ENCODE assay signal across 16 cellular contexts in the genomic region with DNA sequence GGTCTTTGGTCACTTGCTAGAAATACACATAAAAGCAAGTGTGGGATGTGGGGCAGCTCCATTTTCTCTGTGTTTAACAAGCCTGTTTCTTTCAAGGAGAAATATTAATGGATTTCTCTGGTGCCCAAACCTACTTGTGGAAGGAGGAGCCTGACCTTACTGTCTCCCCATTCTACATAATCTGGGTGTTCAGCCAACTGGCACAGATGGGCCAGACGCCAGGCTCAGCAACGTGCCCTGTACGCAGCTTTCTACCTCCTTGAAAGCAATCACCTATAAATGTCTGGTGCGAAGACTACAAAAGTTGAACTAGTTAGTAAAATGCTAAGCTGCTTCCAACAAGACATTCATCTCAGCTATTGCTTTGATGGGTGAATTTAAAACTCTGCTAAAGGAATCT. TPM values are rescaled to one million over a fixed set of nuclear protein-coding genes. Genes with fewer than 3 reads are reported as not detected.
DNase-seq lines count a peak whose midpoint lies in the region; ATAC-seq, FAIRE-seq and TF ChIP-seq lines count a peak whose summit lies in the region.
"Had no signal": no experiment of that assay in that cellular context is flagged by ENCODE, and none has a peak within 500 bp of the region (broad histone marks: within the 10 kb centered on the region; RNA-seq: fewer than 3 reads in every experiment).

No MANE protein-coding gene starts in this region.

- TF ChIP-seq CTCF in kidney (IDR thresholded peaks at IDR 0.05; ENCODE audit: borderline replicate concordance, extremely low read depth, insufficient read depth), result no peak

- H3K9ac ChIP-seq in kidney (ENCODE audit: low read length in 2 of 2), result peak overlapping the region in 1 of 2 donors; percentile 4

- no peak for FAIRE-seq in kidney (lab: Jason Lieb, UNC)
- FAIRE-seq: HepG2 had no signal

- DNase-seq in NCI-H82 (lab: John Stamatoyannopoulos, UW), result peak; percentile 35
- DNase-seq in NCI-H82 treated with DMSO at 0.1 percent for 48 hours (lab: John Stamatoyannopoulos, UW; ENCODE audit: unreplicated experiment), result no peak
- peak; percentile 28 for DNase-seq in NCI-H524 treated with DMSO at 0.1 percent for 48 hours (lab: John Stamatoyannopoulos, UW)
- no peak for DNase-seq in kidney
- no peak for DNase-seq in CD1c-positive myeloid dendritic cell (ENCODE audit: extremely low spot score)
- DNase-seq in central memory CD4-positive, alpha-beta T cell, result no peak
- DNase-seq: H9, MG63, NCI-H1417, NCI-H2081, Peyer's patch, Right ventricle myocardium superior had no signal

- no peak for ATAC-seq in GM18870 (IDR thresholded peaks at IDR 0.05; ENCODE audit: unreplicated experiment)
- ATAC-seq: HepG2 had no signal

- peaks cover 0 to 12% of the 10 kb centered on the region in 2 donors for H3K4me1 ChIP-seq in kidney (ENCODE audit: control insufficient read depth in 1 of 2, insufficient read depth in 1 of 2, low read depth in 1 of 2, low read length in 2 of 2)
- H3K4me1 ChIP-seq: Peyer's patch had no signal

- H3K36me3 ChIP-seq in kidney (ENCODE audit: control insufficient read depth in 1 of 2, insufficient read depth in 2 of 2, low read length in 2 of 2), result no peaks in the 10 kb centered on the region
- H3K36me3 ChIP-seq: MG63, Peyer's patch had no signal

- intact Hi-C loops in kidney (cut with DNase I), result no loop called here

- no peaks in the 10 kb centered on the region for H3K9me3 ChIP-seq in kidney (ENCODE audit: control insufficient read depth in 1 of 2, low read length in 2 of 2)
- H3K9me3 ChIP-seq: MG63, Peyer's patch had no signal

- peak overlapping the region; percentile 55 to 69 for H3K27ac ChIP-seq in kidney (ENCODE audit: low read depth in 2 of 2, low read length in 2 of 2)
- H3K27ac ChIP-seq: C4-2B, Peyer's patch, SK-N-MC had no signal

- peak overlapping the region in 1 of 2 donors; percentile 28 for H3K4me3 ChIP-seq in kidney (ENCODE audit: low read length in 2 of 2)
- H3K4me3 ChIP-seq: MG63, Peyer's patch, SK-N-MC had no signal

RNA-seq across cellular contexts. Expression of gene MYO3B, which starts 33.2 kb away (rescaled TPM):
- 6.4 TPM for total RNA-seq in kidney
- 3.5 TPM for polyA plus RNA-seq in kidney (ENCODE audit: insufficient read depth, low read depth, low replicate concordance)
- total RNA-seq: HepG2, Peyer's patch, Right ventricle myocardium superior had no signal

Comparison
In these comparisons a context has a peak if more than half of its experiments do, and no peak if none do; other contexts are left out.
1. DNase-seq: peak in NCI-H82 (single experiment) and NCI-H524 treated with DMSO at 0.1 percent for 48 hours (single experiment); none in NCI-H82 treated with DMSO at 0.1 percent for 48 hours (single experiment), kidney (single experiment), CD1c-positive myeloid dendritic cell (single experiment) and central memory CD4-positive, alpha-beta T cell (single experiment).